In the genomic region with DNA sequence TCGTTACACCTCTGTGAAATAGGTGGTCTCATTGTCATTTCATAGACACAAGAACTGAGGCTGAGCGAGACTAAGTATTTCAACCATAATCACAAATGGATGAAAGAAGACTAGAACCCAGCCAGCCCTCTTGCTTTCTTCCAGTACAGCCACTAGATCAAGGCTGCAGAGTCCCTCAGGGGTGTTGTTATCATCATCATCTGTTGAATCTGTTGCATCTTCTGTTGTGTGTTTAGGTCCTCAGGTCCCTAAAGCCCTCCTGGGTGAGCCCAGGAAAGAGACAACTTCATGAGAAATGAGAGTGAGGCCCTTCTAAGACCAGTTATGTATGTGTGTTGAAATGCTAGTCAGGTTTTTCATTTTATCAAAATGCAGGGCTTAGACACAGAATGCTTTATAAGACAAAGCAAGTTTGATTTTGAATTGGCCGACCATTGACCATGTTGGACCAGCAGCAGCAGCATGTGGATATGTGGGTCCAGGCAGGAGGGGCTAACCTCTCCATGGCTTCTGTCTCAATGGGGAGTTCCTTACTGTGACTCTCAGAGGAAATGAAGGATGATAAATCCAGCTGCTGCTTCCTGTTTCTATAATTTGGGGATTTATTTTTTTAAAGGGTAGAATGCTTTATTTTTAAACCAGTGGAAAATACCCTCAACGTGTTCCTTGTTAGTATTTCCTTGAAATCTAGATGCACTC, we compare ENCODE assay signal across 8 cellular contexts.
DNase-seq lines count a peak whose midpoint lies in the region; ATAC-seq and TF ChIP-seq lines count a peak whose summit lies in the region.

No MANE protein-coding gene starts in this region.

- no peak for TF ChIP-seq CTCF in omental fat pad (IDR thresholded peaks at IDR 0.05)

- DNase-seq in caudate nucleus (lab: John Stamatoyannopoulos, UW): no peak
- no peak for DNase-seq in naive thymus-derived CD4-positive, alpha-beta T cell
- no peak for DNase-seq in omental fat pad (ENCODE audit: low spot score)

- peak overlapping the region; percentile 80 for H3K4me2 ChIP-seq in BLaER1

- ATAC-seq in naive thymus-derived CD4-positive, alpha-beta T cell: peak; percentile 67
- ATAC-seq in HG02571 (IDR thresholded peaks at IDR 0.05; ENCODE audit: unreplicated experiment) (no peak), HG03342 (IDR thresholded peaks at IDR 0.05; ENCODE audit: unreplicated experiment) (no peak), GM18909 (IDR thresholded peaks at IDR 0.05; ENCODE audit: poor library complexity, unreplicated experiment) (no peak), omental fat pad (ENCODE audit: low FRiP score) (no peak)

- peaks cover 0 to 39% (median 13%) of the 10 kb centered on the region in 5 donors for H3K36me3 Mint-ChIP-seq in naive thymus-derived CD4-positive, alpha-beta T cell

- H3K27ac ChIP-seq in BLaER1 (peak overlapping the region; percentile 73), HUES48 (ENCODE audit: low read depth, low read length) (peak overlapping the region; percentile 16), caudate nucleus (ENCODE audit: low read depth, low read length) (peak overlapping the region; percentile 24)
- H3K27ac ChIP-seq in naive thymus-derived CD4-positive, alpha-beta T cell (ENCODE audit: low read depth, low read length): no peak overlapping the region

- peaks cover 32 to 75% (median 56%) of the 10 kb centered on the region in 7 donors for H3K4me1 Mint-ChIP-seq in naive thymus-derived CD4-positive, alpha-beta T cell

- H3K9me3 ChIP-seq in BLaER1: no peaks in the 10 kb centered on the region
- H3K9me3 ChIP-seq in HUES48 (ENCODE audit: control insufficient read depth, insufficient read depth, low read length): no peaks in the 10 kb centered on the region
- no peaks in the 10 kb centered on the region for H3K9me3 ChIP-seq in naive thymus-derived CD4-positive, alpha-beta T cell (ENCODE audit: control insufficient read depth in 2 of 3, low read length in 3 of 3)

- H3K9me3 Mint-ChIP-seq in naive thymus-derived CD4-positive, alpha-beta T cell: no peaks in the 10 kb centered on the region

- peak overlapping the region in 7 of 9 donors; percentile 13 to 70 (median 38) for H3K27ac Mint-ChIP-seq in naive thymus-derived CD4-positive, alpha-beta T cell

- peak overlapping the region; percentile 27; the same call in 1 of the 2 replicates for H3K4me3 ChIP-seq in BLaER1
- no peak overlapping the region for H3K4me3 ChIP-seq in HUES48 (ENCODE audit: low read depth, low read length)
- H3K4me3 ChIP-seq in naive thymus-derived CD4-positive, alpha-beta T cell (ENCODE audit: low read length): no peak overlapping the region

- H4K20me1 ChIP-seq in BLaER1: peaks cover 43% of the 10 kb centered on the region

- peak overlapping the region; percentile 42 for H3K9ac ChIP-seq in BLaER1
- H3K9ac ChIP-seq in HUES48 (ENCODE audit: low read depth, low read length): no peak overlapping the region

- H3K27me3 ChIP-seq in BLaER1 (no peaks in the 10 kb centered on the region), HUES48 (ENCODE audit: control insufficient read depth, insufficient read depth, low read length) (no peaks in the 10 kb centered on the region)
- H3K27me3 ChIP-seq in naive thymus-derived CD4-positive, alpha-beta T cell (ENCODE audit: control insufficient read depth in 2 of 2, insufficient read depth in 2 of 2, low read length in 2 of 2): no peaks in the 10 kb centered on the region

- no peaks in the 10 kb centered on the region for H3K27me3 Mint-ChIP-seq in naive thymus-derived CD4-positive, alpha-beta T cell

- H3K4me3 Mint-ChIP-seq in naive thymus-derived CD4-positive, alpha-beta T cell: peak overlapping the region in 1 of 10 donors; percentile 18

- POLR2A ChIA-PET in naive thymus-derived CD4-positive, alpha-beta T cell (lab: Charles Lee): interaction anchor here (1.0 kb wide), 1 partner anchor 11 kb away, joined by 3 read pairs; no protein-coding TSS in a partner anchor

- H3K4me1 ChIP-seq in BLaER1 (peaks cover 72% of the 10 kb centered on the region), HUES48 (ENCODE audit: control insufficient read depth, insufficient read depth, low read length) (peaks cover 80% of the 10 kb centered on the region)
- no peaks in the 10 kb centered on the region for H3K4me1 ChIP-seq in naive thymus-derived CD4-positive, alpha-beta T cell (ENCODE audit: control insufficient read depth in 2 of 2, insufficient read depth in 2 of 2, low read length in 2 of 2)

- intact Hi-C loops in naive thymus-derived CD4-positive, alpha-beta T cell (cut with micrococcal nuclease): loop anchor here in 1 of 2 donors (5.0 kb wide), 1 partner anchor 66 kb away; no protein-coding TSS in a partner anchor

- H3K36me3 ChIP-seq in BLaER1: peaks cover 21% of the 10 kb centered on the region; the same call in 1 of the 2 replicates
- no peaks in the 10 kb centered on the region for H3K36me3 ChIP-seq in HUES48 (ENCODE audit: control insufficient read depth, insufficient read depth, low read length)
- no peaks in the 10 kb centered on the region for H3K36me3 ChIP-seq in naive thymus-derived CD4-positive, alpha-beta T cell (ENCODE audit: control insufficient read depth in 2 of 3, insufficient read depth in 3 of 3, low read length in 3 of 3)

- CTCF ChIA-PET in naive thymus-derived CD4-positive, alpha-beta T cell (lab: Charles Lee): interaction anchor here (0.7 kb wide), 1 partner anchor 27 kb away, joined by 4 read pairs; no protein-coding TSS in a partner anchor
